8 cellular contexts compared by ENCODE assay signal in the genomic region with DNA sequence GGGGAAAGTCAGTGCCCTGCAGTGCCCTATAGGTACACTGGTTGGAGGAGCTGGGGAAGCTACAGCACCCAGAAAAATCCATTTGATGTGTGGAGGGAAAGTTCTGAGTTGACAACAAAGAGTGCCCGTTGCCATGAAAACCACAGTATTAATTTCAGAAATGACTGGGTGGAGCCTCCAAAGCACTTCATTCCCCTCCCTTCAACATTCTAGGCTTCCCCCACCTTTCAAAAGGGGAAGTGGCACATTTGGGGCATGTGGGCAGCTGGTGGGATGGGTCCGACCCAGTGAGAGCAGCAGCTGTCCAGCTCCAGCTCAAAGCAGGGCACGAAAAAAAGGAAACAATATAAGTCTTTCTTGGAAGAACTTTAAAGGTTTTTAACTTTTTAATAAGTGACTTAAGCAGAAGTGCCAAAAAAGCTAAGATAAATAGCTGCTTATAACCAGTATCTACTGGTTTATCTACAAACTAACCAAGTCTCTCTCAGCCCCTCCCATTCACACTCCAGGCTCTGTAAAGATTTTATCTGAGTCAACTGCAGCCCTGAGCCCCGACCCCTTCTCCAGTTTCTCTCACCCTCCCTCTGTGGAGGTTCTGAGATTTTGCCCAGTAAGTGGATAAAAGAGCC. TPM values are rescaled to one million over a fixed set of nuclear protein-coding genes. Genes with fewer than 3 reads are reported as not detected.
DNase-seq lines count a peak whose midpoint lies in the region; ATAC-seq and TF ChIP-seq lines count a peak whose summit lies in the region.

No MANE protein-coding gene starts in this region.

- no peak for TF ChIP-seq POLR2A in spleen (IDR thresholded peaks at IDR 0.05)

- no peak overlapping the region for H2AFZ ChIP-seq in DND-41 (ENCODE audit: low read depth, low read length)

- peaks cover 71% of the 10 kb centered on the region for H3K4me1 ChIP-seq in DND-41 (ENCODE audit: insufficient read depth, low read length)
- peaks cover 37 to 94% (median 80%) of the 10 kb centered on the region in 9 donors for H3K4me1 ChIP-seq in heart right ventricle
- peaks cover 72 to 100% (median 88%) of the 10 kb centered on the region in 6 donors for H3K4me1 ChIP-seq in spleen

- H3K9me3 Mint-ChIP-seq in activated T-helper 2 cell treated with anti-CD3 and anti-CD28 coated beads, Interferon-gamma antibody, Interleukin-2, Interleukin-4, amounts not matched to agents 10 μg/mL and 5 μg/mL and 100 μg/mL, durations not matched to agents 14 hours and 24 hours and 36 hours, result no peaks in the 10 kb centered on the region

- no peaks in the 10 kb centered on the region for H3K27me3 Mint-ChIP-seq in activated T-helper 2 cell treated with anti-CD3 and anti-CD28 coated beads, Interferon-gamma antibody, Interleukin-2, Interleukin-4, amounts not matched to agents 10 μg/mL and 5 μg/mL and 100 μg/mL, durations not matched to agents 14 hours and 24 hours and 36 hours (ENCODE audit: low read depth)

- H3K27ac Mint-ChIP-seq in activated T-helper 2 cell treated with anti-CD3 and anti-CD28 coated beads, Interferon-gamma antibody, Interleukin-2, Interleukin-4, amounts not matched to agents 10 μg/mL and 5 μg/mL and 100 μg/mL, durations not matched to agents 14 hours and 24 hours and 36 hours, result peak overlapping the region; percentile 97

- peaks cover 86% of the 10 kb centered on the region for H3K4me1 Mint-ChIP-seq in activated T-helper 2 cell treated with anti-CD3 and anti-CD28 coated beads, Interferon-gamma antibody, Interleukin-2, Interleukin-4, amounts not matched to agents 10 μg/mL and 5 μg/mL and 100 μg/mL, durations not matched to agents 14 hours and 24 hours and 36 hours (ENCODE audit: low read depth)

- H4K20me1 ChIP-seq in DND-41 (ENCODE audit: insufficient read depth, low read length), result peaks cover 35% of the 10 kb centered on the region

- peak overlapping the region; percentile 56 for H3K4me3 Mint-ChIP-seq in activated T-helper 2 cell treated with anti-CD3 and anti-CD28 coated beads, Interferon-gamma antibody, Interleukin-2, Interleukin-4, amounts not matched to agents 10 μg/mL and 5 μg/mL and 100 μg/mL, durations not matched to agents 14 hours and 24 hours and 36 hours (ENCODE audit: low read depth)

- intact Hi-C loops in activated T-helper 2 cell treated with anti-CD3 and anti-CD28 coated beads, Interferon-gamma antibody, Interleukin-2, Interleukin-4, amounts not matched to agents 10 μg/mL and 5 μg/mL and 100 μg/mL, durations not matched to agents 14 hours and 24 hours and 36 hours (cut with micrococcal nuclease), result loop anchor here (1.0 to 10.0 kb wide), 7 partner anchors 9 to 299 kb away; a partner anchor contains a TSS
- intact Hi-C loops in heart right ventricle (cut with DNase I) (loop anchor here in 3 of 10 donors (2.0 to 5.0 kb wide), 2 partner anchors 13 to 58 kb away; no protein-coding TSS in a partner anchor), spleen (cut with DNase I; ENCODE audit: low total_unique reads) (no loop called here)

- H3K79me2 ChIP-seq in DND-41 (ENCODE audit: insufficient read depth, low read length), result peaks cover 3% of the 10 kb centered on the region; the same call in 1 of the 2 replicates

- peak; percentile 62 for DNase-seq in DND-41
- peak; percentile 94 for DNase-seq in NOMO-1 treated with DMSO at 0.1 percent for 48 hours (lab: John Stamatoyannopoulos, UW; ENCODE audit: unreplicated experiment)
- peak; percentile 76 for DNase-seq in activated T-helper 2 cell treated with anti-CD3 and anti-CD28 coated beads, Interferon-gamma antibody, Interleukin-2, Interleukin-4, amounts not matched to agents 10 μg/mL and 5 μg/mL and 100 μg/mL, durations not matched to agents 14 hours and 24 hours and 36 hours (ENCODE audit: low spot score)
- no peak for DNase-seq in heart right ventricle
- no peak for DNase-seq in spleen
- DNase-seq in hepatic stellate cell (ENCODE audit: low spot score), result no peak
- no peak for DNase-seq in HuH-7 (ENCODE audit: low spot score)

- peaks cover 34% of the 10 kb centered on the region for H3K36me3 Mint-ChIP-seq in activated T-helper 2 cell treated with anti-CD3 and anti-CD28 coated beads, Interferon-gamma antibody, Interleukin-2, Interleukin-4, amounts not matched to agents 10 μg/mL and 5 μg/mL and 100 μg/mL, durations not matched to agents 14 hours and 24 hours and 36 hours (ENCODE audit: low read depth)

- H3K4me3 ChIP-seq in DND-41 (ENCODE audit: low read depth in 1 of 2, low read length in 2 of 2), result peak overlapping the region in 1 of 2 experiments; percentile 42; a peak in 2 of 4 replicates
- H3K4me3 ChIP-seq in heart right ventricle, result peak overlapping the region in 2 of 10 donors; percentile 13 to 30
- H3K4me3 ChIP-seq in spleen, result peak overlapping the region in 3 of 8 donors; percentile 6 to 52 (median 11)

- peak overlapping the region; percentile 46 for H3K9ac ChIP-seq in DND-41 (ENCODE audit: low read depth, low read length)

- H3K4me2 ChIP-seq in DND-41 (ENCODE audit: insufficient read depth, low read length), result peak overlapping the region; percentile 59

- ATAC-seq in DND-41 (ENCODE audit: insufficient read depth, low read depth) (peak; percentile 27), GM21717 (IDR thresholded peaks at IDR 0.05; ENCODE audit: unreplicated experiment) (peak; percentile 30), heart right ventricle (no peak)

- peak overlapping the region; percentile 92 for H3K27ac ChIP-seq in DND-41 (ENCODE audit: low read length)
- H3K27ac ChIP-seq in heart right ventricle, result peak overlapping the region; percentile 61 to 98 (median 92)
- peak overlapping the region; percentile 82 to 95 (median 88) for H3K27ac ChIP-seq in spleen

- H3K36me3 ChIP-seq in DND-41 (ENCODE audit: insufficient read depth, low read length), result peaks cover 30% of the 10 kb centered on the region
- peaks cover 0 to 34% (median 14%) of the 10 kb centered on the region in 9 donors for H3K36me3 ChIP-seq in heart right ventricle
- peaks cover 0 to 35% (median 26%) of the 10 kb centered on the region in 6 donors for H3K36me3 ChIP-seq in spleen

- TF ChIP-seq CTCF in DND-41 (IDR thresholded peaks at IDR 0.05; ENCODE audit: borderline replicate concordance, extremely low read depth, low read length, poor library complexity, severe bottlenecking), result no peak
- TF ChIP-seq CTCF in heart right ventricle (IDR thresholded peaks at IDR 0.05), result no peak
- TF ChIP-seq CTCF in spleen (IDR thresholded peaks at IDR 0.05 in 8 of 11, conservative IDR thresholded peaks at IDR 0.05 in 3 of 11), result no peak

- WGBS in heart right ventricle, 2 donors, result 37 to 44% methylated on average over 4 of the region's 4 CpGs
- 6 to 13% (median 8%) methylated on average over 4 of the region's 4 CpGs for WGBS in spleen, 5 donors

- H3K9me3 ChIP-seq in DND-41 (ENCODE audit: insufficient read depth, low read length, severe bottlenecking) (no peaks in the 10 kb centered on the region), heart right ventricle (no peaks in the 10 kb centered on the region), spleen (no peaks in the 10 kb centered on the region)

- H3K27me3 ChIP-seq in DND-41 (ENCODE audit: insufficient read depth, low read length, poor library complexity), result no peaks in the 10 kb centered on the region
- no peaks in the 10 kb centered on the region for H3K27me3 ChIP-seq in heart right ventricle
- no peaks in the 10 kb centered on the region for H3K27me3 ChIP-seq in spleen (replicated peaks in 1 of 7)

RNA-seq across cellular contexts. Expression of a gene that starts 9.0 kb away (rescaled TPM):
- 105 and 108 TPM in 2 replicates for total RNA-seq in activated T-helper 2 cell treated with anti-CD3 and anti-CD28 coated beads, Interferon-gamma antibody, Interleukin-2, Interleukin-4, amounts not matched to agents 10 μg/mL and 5 μg/mL and 100 μg/mL, durations not matched to agents 14 hours and 24 hours and 36 hours
- total RNA-seq in heart right ventricle (100 to 1,000 TPM; 259 to 447 (median 386) TPM), spleen (100 to 1,000 TPM; 168 to 370 (median 289) TPM)
- polyA plus RNA-seq in heart right ventricle (100 to 1,000 TPM; 101 to 113 TPM), spleen (10 to 100 TPM; 11.8 to 24.0 (median 12.0) TPM)

RNA-seq across cellular contexts. Expression of a gene that starts 18.1 kb away (rescaled TPM):
- total RNA-seq in activated T-helper 2 cell treated with anti-CD3 and anti-CD28 coated beads, Interferon-gamma antibody, Interleukin-2, Interleukin-4, amounts not matched to agents 10 μg/mL and 5 μg/mL and 100 μg/mL, durations not matched to agents 14 hours and 24 hours and 36 hours, result 1,369 and 1,395 TPM in 2 replicates
- total RNA-seq in heart right ventricle (1,000 to 10,000 TPM in 5 of 10 donors, 100 to 1,000 TPM in 5; 784 to 1,131 (median 1,002) TPM), spleen (1,000 to 10,000 TPM in 6 of 7 donors, 100 to 1,000 TPM in 1; 989 to 1,475 (median 1,270) TPM)
- polyA plus RNA-seq in heart right ventricle (1,000 to 10,000 TPM in 1 of 2 donors, 100 to 1,000 TPM in 1; 555 to 1,173 TPM), spleen (1,000 to 10,000 TPM; 2,364 to 2,501 (median 2,474) TPM)

RNA-seq across cellular contexts. Expression of a gene that starts 35.7 kb away (rescaled TPM):
- total RNA-seq in activated T-helper 2 cell treated with anti-CD3 and anti-CD28 coated beads, Interferon-gamma antibody, Interleukin-2, Interleukin-4, amounts not matched to agents 10 μg/mL and 5 μg/mL and 100 μg/mL, durations not matched to agents 14 hours and 24 hours and 36 hours, result 29.9 and 41.7 TPM in 2 replicates
- 10 to 100 TPM in 8 of 10 donors, 1 to 10 TPM in 2; 8.2 to 17.9 (median 12.3) TPM for total RNA-seq in heart right ventricle
- polyA plus RNA-seq in heart right ventricle, result 10 to 100 TPM in 1 of 2 donors, 1 to 10 TPM in 1; 9.3 to 19.2 TPM
- 10 to 100 TPM; 14.4 to 30.9 (median 20.1) TPM for total RNA-seq in spleen
- 10 to 100 TPM; 14.5 to 24.1 (median 16.1) TPM for polyA plus RNA-seq in spleen

RNA-seq across cellular contexts. Expression of a gene that starts 46.1 kb away (rescaled TPM):
- total RNA-seq in activated T-helper 2 cell treated with anti-CD3 and anti-CD28 coated beads, Interferon-gamma antibody, Interleukin-2, Interleukin-4, amounts not matched to agents 10 μg/mL and 5 μg/mL and 100 μg/mL, durations not matched to agents 14 hours and 24 hours and 36 hours, result 201 and 215 TPM in 2 replicates
- total RNA-seq in heart right ventricle (10 to 100 TPM; 25.0 to 45.3 (median 29.8) TPM), spleen (100 to 1,000 TPM; 102 to 154 (median 114) TPM)
- polyA plus RNA-seq in heart right ventricle (10 to 100 TPM; 22.1 to 35.3 TPM), spleen (10 to 100 TPM; 55.3 to 94.6 (median 58.5) TPM)

RNA-seq across cellular contexts. Expression of a gene that starts 57.0 kb away (rescaled TPM):
- 144 and 146 TPM in 2 replicates for total RNA-seq in activated T-helper 2 cell treated with anti-CD3 and anti-CD28 coated beads, Interferon-gamma antibody, Interleukin-2, Interleukin-4, amounts not matched to agents 10 μg/mL and 5 μg/mL and 100 μg/mL, durations not matched to agents 14 hours and 24 hours and 36 hours
- total RNA-seq in heart right ventricle, result 10 to 100 TPM in 8 of 10 donors, 1 to 10 TPM in 2; 7.7 to 27.2 (median 15.2) TPM
- polyA plus RNA-seq in heart right ventricle, result 10 to 100 TPM; 18.9 to 50.4 TPM
- total RNA-seq in spleen, result 100 to 1,000 TPM in 5 of 7 donors, 10 to 100 TPM in 2; 46.7 to 159 (median 116) TPM
- polyA plus RNA-seq in spleen, result 100 to 1,000 TPM in 1 of 3 donors, 10 to 100 TPM in 2; 51.0 to 116 (median 78.6) TPM

Comparison
In these comparisons a context has a peak if more than half of its experiments do, and no peak if none do; other contexts are left out.
1. ATAC-seq: peak in DND-41 (single experiment) and GM21717 (single experiment); none in heart right ventricle (0 of 8).
2. DNase-seq: peak in DND-41 (single experiment), NOMO-1 treated with DMSO at 0.1 percent for 48 hours (single experiment) and activated T-helper 2 cell treated with anti-CD3 and anti-CD28 coated beads, Interferon-gamma antibody, Interleukin-2, Interleukin-4, amounts not matched to agents 10 μg/mL and 5 μg/mL and 100 μg/mL, durations not matched to agents 14 hours and 24 hours and 36 hours (single experiment); none in heart right ventricle (0 of 2), spleen (single experiment), hepatic stellate cell (single experiment) and HuH-7 (single experiment).
3. Peak in every context shown above with its lines, with median percentiles within 50 percentile points of each other: H3K27ac ChIP-seq.